22 cellular contexts compared by ENCODE assay signal in the genomic region with DNA sequence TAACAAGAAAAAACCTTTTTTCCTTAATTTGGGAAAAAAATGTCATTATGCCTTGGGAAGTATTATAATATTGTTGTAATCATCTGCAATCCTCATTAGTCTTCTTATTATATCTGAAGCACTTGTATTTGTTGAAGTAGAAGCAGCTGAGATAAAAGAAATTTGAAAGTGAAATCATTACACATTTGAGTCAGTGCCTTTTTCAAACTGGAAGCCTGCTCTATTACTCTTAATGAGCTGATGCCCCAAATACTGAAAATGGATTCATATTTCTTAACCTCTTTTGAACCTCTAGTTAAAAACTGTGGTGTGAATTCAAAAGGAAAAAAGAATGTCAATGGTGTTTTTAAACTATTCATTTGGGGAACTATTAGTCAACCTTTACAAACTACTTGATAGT.
DNase-seq lines count a peak whose midpoint lies in the region; ATAC-seq lines count a peak whose summit lies in the region.
"Had no signal": no experiment of that assay in that cellular context is flagged by ENCODE, and none has a peak within 500 bp of the region (broad histone marks: within the 10 kb centered on the region; RNA-seq: fewer than 3 reads in every experiment).

No MANE protein-coding gene starts in this region.

- DNase-seq in ELR (ENCODE audit: low read depth) (peak; percentile 7), amniotic epithelial cell (ENCODE audit: low read depth) (peak; percentile 21), mesenchymal stem cell (no peak), GDM1 (lab: John Stamatoyannopoulos, UW) (no peak)
- no peak for DNase-seq in naive thymus-derived CD4-positive, alpha-beta T cell
- no peak for DNase-seq in stimulated activated effector memory CD8-positive, alpha-beta T cell treated with anti-CD3 and anti-CD28 coated beads, Interleukin-12 subunit alpha, Interleukin-12 subunit beta, amount 100 ng/mL, for 72 hours (ENCODE audit: low spot score in 2 of 2)
- no peak for DNase-seq in activated CD8-positive, alpha-beta memory T cell treated with anti-CD3 and anti-CD28 coated beads, Interleukin-2, amount 50 U/mL, for 48 hours
- DNase-seq: effector CD4-positive, alpha-beta T cell; erythroblast; naive thymus-derived CD8-positive, alpha-beta T cell; NCI-H1048; NCI-H187; NCI-H526; RPMI8226; stimulated activated CD4-positive, alpha-beta T cell treated with anti-CD3 and anti-CD28 coated beads, Interleukin-4, amount 100 ng/mL, for 1 hour; stimulated activated naive B cell treated with anti-CD40 and anti-IgM and Interleukin-4, amounts not matched to agents 10 μg/mL and 1 μg/mL and 100 μg/mL, for 72 hours had no signal

- no peaks in the 10 kb centered on the region for H3K27me3 Mint-ChIP-seq in naive thymus-derived CD4-positive, alpha-beta T cell
- H3K27me3 Mint-ChIP-seq: activated T-helper 17 cell treated with anti-CD3 and anti-CD28 coated beads, Interleukin-2, amount 50 U/mL, for 72 hours; naive thymus-derived CD8-positive, alpha-beta T cell; stimulated activated naive B cell treated with anti-CD40 and anti-IgM and Interleukin-4, amounts not matched to agents 10 μg/mL and 1 μg/mL and 100 μg/mL, for 72 hours had no signal

- H2AK5ac ChIP-seq in mesenchymal stem cell (ENCODE audit: low read length, severe bottlenecking), result no peak overlapping the region

- H3K36me3 Mint-ChIP-seq in naive thymus-derived CD4-positive, alpha-beta T cell, result no peaks in the 10 kb centered on the region
- H3K36me3 Mint-ChIP-seq in stimulated activated effector memory CD8-positive, alpha-beta T cell treated with anti-CD3 and anti-CD28 coated beads, Interleukin-12 subunit alpha, Interleukin-12 subunit beta, amount 100 ng/mL, for 72 hours, result no peaks in the 10 kb centered on the region
- H3K36me3 Mint-ChIP-seq: activated naive CD4-positive, alpha-beta T cell treated with anti-CD3 and anti-CD28 coated beads, Interleukin-2, amount 50 U/mL, for 72 hours; CD14-positive monocyte; naive thymus-derived CD8-positive, alpha-beta T cell; stimulated activated naive B cell treated with anti-CD40 and anti-IgM and Interleukin-4, amounts not matched to agents 10 μg/mL and 1 μg/mL and 100 μg/mL, for 72 hours had no signal

- no peak overlapping the region for H2BK120ac ChIP-seq in mesenchymal stem cell (ENCODE audit: low read depth, low read length)

- intact Hi-C loops in naive thymus-derived CD4-positive, alpha-beta T cell (cut with micrococcal nuclease), result no loop called here

- H3K18ac ChIP-seq in mesenchymal stem cell (ENCODE audit: low read depth in 1 of 2, low read length in 2 of 2), result no peak overlapping the region

- no peaks in the 10 kb centered on the region for H3K36me3 ChIP-seq in mesenchymal stem cell (ENCODE audit: control insufficient read depth in 1 of 2, insufficient read depth in 2 of 2, low read depth in 1 of 2, low read length in 2 of 2)
- no peaks in the 10 kb centered on the region for H3K36me3 ChIP-seq in naive thymus-derived CD4-positive, alpha-beta T cell (ENCODE audit: control insufficient read depth in 2 of 3, insufficient read depth in 3 of 3, low read length in 3 of 3)
- H3K36me3 ChIP-seq: thoracic aorta had no signal

- H3K4ac ChIP-seq in mesenchymal stem cell (ENCODE audit: low read depth in 1 of 2, low read length in 2 of 2), result no peak overlapping the region

- H2BK15ac ChIP-seq in mesenchymal stem cell (ENCODE audit: low read depth, poor library complexity, severe bottlenecking), result no peak overlapping the region

- no peak overlapping the region for H3K14ac ChIP-seq in mesenchymal stem cell (ENCODE audit: low read length in 2 of 2)

- no peak overlapping the region for H3K4me2 ChIP-seq in mesenchymal stem cell (ENCODE audit: low read length, poor library complexity, severe bottlenecking)

- no peaks in the 10 kb centered on the region for H3K4me1 ChIP-seq in mesenchymal stem cell (ENCODE audit: control insufficient read depth, insufficient read depth, low read depth, low read length)
- H3K4me1 ChIP-seq in naive thymus-derived CD4-positive, alpha-beta T cell (ENCODE audit: control insufficient read depth in 2 of 2, insufficient read depth in 2 of 2, low read length in 2 of 2), result no peaks in the 10 kb centered on the region

- H3K23ac ChIP-seq in mesenchymal stem cell (ENCODE audit: low read length in 2 of 2), result no peak overlapping the region

- H4K8ac ChIP-seq in mesenchymal stem cell (ENCODE audit: low read length), result no peak overlapping the region

- no peak overlapping the region for H3K27ac Mint-ChIP-seq in naive thymus-derived CD4-positive, alpha-beta T cell
- no peak overlapping the region for H3K27ac Mint-ChIP-seq in stimulated activated effector memory CD8-positive, alpha-beta T cell treated with anti-CD3 and anti-CD28 coated beads, Interleukin-12 subunit alpha, Interleukin-12 subunit beta, amount 100 ng/mL, for 72 hours
- H3K27ac Mint-ChIP-seq: activated naive CD4-positive, alpha-beta T cell treated with anti-CD3 and anti-CD28 coated beads, Interleukin-2, amount 50 U/mL, for 72 hours; activated T-helper 17 cell treated with anti-CD3 and anti-CD28 coated beads, Interleukin-2, amount 50 U/mL, for 72 hours; CD14-positive monocyte; naive thymus-derived CD8-positive, alpha-beta T cell; stimulated activated naive B cell treated with anti-CD40 and anti-IgM and Interleukin-4, amounts not matched to agents 10 μg/mL and 1 μg/mL and 100 μg/mL, for 72 hours had no signal

- H2BK5ac ChIP-seq in mesenchymal stem cell (ENCODE audit: low read depth, low read length, poor library complexity, severe bottlenecking), result no peak overlapping the region

- ATAC-seq in HG03432 (IDR thresholded peaks at IDR 0.05; ENCODE audit: unreplicated experiment), result peak; percentile 47
- ATAC-seq in naive thymus-derived CD4-positive, alpha-beta T cell, result no peak
- no peak for ATAC-seq in stimulated activated effector memory CD8-positive, alpha-beta T cell treated with anti-CD3 and anti-CD28 coated beads, Interleukin-12 subunit alpha, Interleukin-12 subunit beta, amount 100 ng/mL, for 72 hours
- ATAC-seq: activated naive CD4-positive, alpha-beta T cell treated with anti-CD3 and anti-CD28 coated beads, Interleukin-2, amount 50 U/mL, for 72 hours; activated T-helper 17 cell treated with anti-CD3 and anti-CD28 coated beads, Interleukin-2, amount 50 U/mL, for 72 hours; naive thymus-derived CD8-positive, alpha-beta T cell; stimulated activated naive B cell treated with anti-CD40 and anti-IgM and Interleukin-4, amounts not matched to agents 10 μg/mL and 1 μg/mL and 100 μg/mL, for 72 hours had no signal

- H3K27me3 ChIP-seq in mesenchymal stem cell (ENCODE audit: control insufficient read depth in 1 of 2, insufficient read depth in 1 of 2, low read length in 2 of 2), result no peaks in the 10 kb centered on the region
- H3K27me3 ChIP-seq in naive thymus-derived CD4-positive, alpha-beta T cell (ENCODE audit: control insufficient read depth in 2 of 2, insufficient read depth in 2 of 2, low read length in 2 of 2), result no peaks in the 10 kb centered on the region

- peaks cover 0 to 5% (median 0%) of the 10 kb centered on the region in 11 donors for H3K9me3 Mint-ChIP-seq in naive thymus-derived CD4-positive, alpha-beta T cell
- peaks cover 7% of the 10 kb centered on the region for H3K9me3 Mint-ChIP-seq in stimulated activated effector memory CD8-positive, alpha-beta T cell treated with anti-CD3 and anti-CD28 coated beads, Interleukin-12 subunit alpha, Interleukin-12 subunit beta, amount 100 ng/mL, for 72 hours
- H3K9me3 Mint-ChIP-seq: stimulated activated naive B cell treated with anti-CD40 and anti-IgM and Interleukin-4, amounts not matched to agents 10 μg/mL and 1 μg/mL and 100 μg/mL, for 72 hours had no signal

- no peaks in the 10 kb centered on the region for H3K4me1 Mint-ChIP-seq in naive thymus-derived CD4-positive, alpha-beta T cell
- no peaks in the 10 kb centered on the region for H3K4me1 Mint-ChIP-seq in stimulated activated effector memory CD8-positive, alpha-beta T cell treated with anti-CD3 and anti-CD28 coated beads, Interleukin-12 subunit alpha, Interleukin-12 subunit beta, amount 100 ng/mL, for 72 hours
- H3K4me1 Mint-ChIP-seq: activated T-helper 17 cell treated with anti-CD3 and anti-CD28 coated beads, Interleukin-2, amount 50 U/mL, for 72 hours; CD14-positive monocyte; naive thymus-derived CD8-positive, alpha-beta T cell; stimulated activated naive B cell treated with anti-CD40 and anti-IgM and Interleukin-4, amounts not matched to agents 10 μg/mL and 1 μg/mL and 100 μg/mL, for 72 hours had no signal

- POLR2A ChIA-PET in naive thymus-derived CD4-positive, alpha-beta T cell (lab: Charles Lee), result no interaction called here

- no peak overlapping the region for H3K4me3 Mint-ChIP-seq in naive thymus-derived CD4-positive, alpha-beta T cell
- no peak overlapping the region for H3K4me3 Mint-ChIP-seq in stimulated activated effector memory CD8-positive, alpha-beta T cell treated with anti-CD3 and anti-CD28 coated beads, Interleukin-12 subunit alpha, Interleukin-12 subunit beta, amount 100 ng/mL, for 72 hours
- H3K4me3 Mint-ChIP-seq: activated T-helper 17 cell treated with anti-CD3 and anti-CD28 coated beads, Interleukin-2, amount 50 U/mL, for 72 hours; CD14-positive monocyte; naive thymus-derived CD8-positive, alpha-beta T cell; stimulated activated naive B cell treated with anti-CD40 and anti-IgM and Interleukin-4, amounts not matched to agents 10 μg/mL and 1 μg/mL and 100 μg/mL, for 72 hours had no signal

- H2BK12ac ChIP-seq in mesenchymal stem cell (ENCODE audit: low read length in 2 of 2), result no peak overlapping the region

- H3K9me3 ChIP-seq in mesenchymal stem cell (ENCODE audit: control insufficient read depth, low read length), result no peaks in the 10 kb centered on the region
- no peaks in the 10 kb centered on the region for H3K9me3 ChIP-seq in naive thymus-derived CD4-positive, alpha-beta T cell (ENCODE audit: control insufficient read depth in 2 of 3, low read length in 3 of 3)
- H3K9me3 ChIP-seq: thoracic aorta had no signal

- H2AFZ ChIP-seq in mesenchymal stem cell (ENCODE audit: low read depth, low read length), result no peak overlapping the region

- H4K91ac ChIP-seq in mesenchymal stem cell (ENCODE audit: low read length), result no peak overlapping the region

- CTCF ChIA-PET in naive thymus-derived CD4-positive, alpha-beta T cell (lab: Charles Lee), result no interaction called here

- H3K79me1 ChIP-seq in mesenchymal stem cell (replicated peaks; ENCODE audit: low read length, poor library complexity, severe bottlenecking), result no peaks in the 10 kb centered on the region

- no peak overlapping the region for H3K27ac ChIP-seq in mesenchymal stem cell (ENCODE audit: low read length, poor library complexity, severe bottlenecking)
- H3K27ac ChIP-seq in naive thymus-derived CD4-positive, alpha-beta T cell (ENCODE audit: low read depth, low read length), result no peak overlapping the region
- H3K27ac ChIP-seq: HL-60 had no signal

- no peak overlapping the region for H3K4me3 ChIP-seq in mesenchymal stem cell (ENCODE audit: insufficient read depth in 1 of 2, low read depth in 1 of 2, low read length in 2 of 2)
- H3K4me3 ChIP-seq in naive thymus-derived CD4-positive, alpha-beta T cell (ENCODE audit: low read length), result no peak overlapping the region
- H3K4me3 ChIP-seq: thoracic aorta had no signal

- H3K9ac ChIP-seq in mesenchymal stem cell (ENCODE audit: low read length), result peak overlapping the region; percentile 85

Comparison
In these comparisons a context has a peak if more than half of its experiments do, and no peak if none do; other contexts are left out.
1. DNase-seq: peak in ELR (single experiment) and amniotic epithelial cell (single experiment); none in mesenchymal stem cell (single experiment), naive thymus-derived CD4-positive, alpha-beta T cell (0 of 9), stimulated activated effector memory CD8-positive, alpha-beta T cell treated with anti-CD3 and anti-CD28 coated beads, Interleukin-12 subunit alpha, Interleukin-12 subunit beta, amount 100 ng/mL, for 72 hours (0 of 2), activated CD8-positive, alpha-beta memory T cell treated with anti-CD3 and anti-CD28 coated beads, Interleukin-2, amount 50 U/mL, for 48 hours (single experiment) and GDM1 (single experiment).